In genomic region chr11:11611381-11611780, GRCh38 we compare ENCODE assay signal across 24 cellular contexts. TPM values are rescaled to one million over a fixed set of nuclear protein-coding genes. Genes with fewer than 3 reads are reported as not detected.
DNase-seq lines count a peak whose midpoint lies in the region; ATAC-seq and TF ChIP-seq lines count a peak whose summit lies in the region.
"Had no signal": no experiment of that assay in that cellular context is flagged by ENCODE, and none has a peak within 500 bp of the region (broad histone marks: within the 10 kb centered on the region; RNA-seq: fewer than 3 reads in every experiment).

No MANE protein-coding gene starts in this region.

- in situ Hi-C loops in brain microvascular endothelial cell (cut with HindIII; ENCODE audit: low pct_ligation_motif_present, low sequenced_read_pairs), result no loop called here

- H3K4me3 ChIP-seq in brain microvascular endothelial cell (ENCODE audit: low read depth, low read length) (no peak overlapping the region), sigmoid colon (no peak overlapping the region)
- H3K4me3 ChIP-seq: HAP-1, hepatocyte, smooth muscle cell had no signal

- TF ChIP-seq POLR2A in sigmoid colon (IDR thresholded peaks at IDR 0.05), result no peak

- DNase-seq in HT1080 (ENCODE audit: low read depth), result peak; percentile 52
- peak; percentile 30 for DNase-seq in brain microvascular endothelial cell
- DNase-seq in left ventricle myocardium superior, result peak; percentile 35
- no peak for DNase-seq in sigmoid colon
- no peak for DNase-seq in endothelial cell (ENCODE audit: low spot score)
- DNase-seq in activated CD4-positive, alpha-beta T cell treated with anti-CD3 and anti-CD28 coated beads, Interleukin-2, amount 10 ng/mL, durations not matched to agents 24 days and 14 days, result no peak
- DNase-seq: ACHN; activated CD4-positive, alpha-beta T cell treated with anti-CD3 and anti-CD28 coated beads, Interleukin-2, amount 50 U/mL, for 4 hours; activated CD4-positive, CD25-positive, alpha-beta regulatory T cell; activated naive CD4-positive, alpha-beta T cell treated with Interleukin-2 at 50 U/mL for 16 hours; DMS153; effector memory CD4-positive, alpha-beta T cell; foreskin fibroblast; naive thymus-derived CD4-positive, alpha-beta T cell; NCI-H187 treated with DMSO at 0.1 percent for 48 hours; RPMI8226; stimulated activated CD4-positive, alpha-beta T cell treated with anti-CD3 and anti-CD28 coated beads, Interleukin-1b, Interleukin-23, amount 100 ng/mL, for 48 hours; T-helper 1 cell; trophoblast cell had no signal

- intact Hi-C loops in left ventricle myocardium superior (cut with micrococcal nuclease), result loop anchor here (10.0 kb wide), 1 partner anchor 67 kb away; no protein-coding TSS in a partner anchor
- intact Hi-C loops in sigmoid colon (cut with DNase I), result no loop called here
- intact Hi-C loops in activated CD4-positive, alpha-beta T cell treated with anti-CD3 and anti-CD28 coated beads, Interleukin-2, amount 10 ng/mL, durations not matched to agents 24 days and 14 days (cut with micrococcal nuclease), result no loop called here

- H3K36me3 Mint-ChIP-seq in endothelial cell (ENCODE audit: low read depth, unreplicated experiment), result peaks cover 9% of the 10 kb centered on the region
- no peaks in the 10 kb centered on the region for H3K36me3 Mint-ChIP-seq in activated CD4-positive, alpha-beta T cell treated with anti-CD3 and anti-CD28 coated beads, Interleukin-2, amount 10 ng/mL, durations not matched to agents 24 days and 14 days (ENCODE audit: low read depth)
- H3K36me3 Mint-ChIP-seq: naive thymus-derived CD4-positive, alpha-beta T cell had no signal

- H3K4me1 ChIP-seq in sigmoid colon, result peaks cover 0 to 63% (median 40%) of the 10 kb centered on the region in 4 donors

- peaks cover 37% of the 10 kb centered on the region for H3K4me1 Mint-ChIP-seq in endothelial cell (ENCODE audit: unreplicated experiment)
- no peaks in the 10 kb centered on the region for H3K4me1 Mint-ChIP-seq in activated CD4-positive, alpha-beta T cell treated with anti-CD3 and anti-CD28 coated beads, Interleukin-2, amount 10 ng/mL, durations not matched to agents 24 days and 14 days

- no peaks in the 10 kb centered on the region for H3K9me3 ChIP-seq in sigmoid colon
- H3K9me3 ChIP-seq: HAP-1 had no signal

- no peak overlapping the region for H3K27ac Mint-ChIP-seq in endothelial cell (ENCODE audit: unreplicated experiment)
- H3K27ac Mint-ChIP-seq in activated CD4-positive, alpha-beta T cell treated with anti-CD3 and anti-CD28 coated beads, Interleukin-2, amount 10 ng/mL, durations not matched to agents 24 days and 14 days, result no peak overlapping the region
- H3K27ac Mint-ChIP-seq: naive thymus-derived CD4-positive, alpha-beta T cell had no signal

- H3K27ac ChIP-seq in brain microvascular endothelial cell, result no peak overlapping the region
- H3K27ac ChIP-seq in sigmoid colon, result peak overlapping the region in 3 of 4 donors; percentile 6 to 59 (median 56)
- H3K27ac ChIP-seq: hepatocyte had no signal

- no peaks in the 10 kb centered on the region for H3K36me3 ChIP-seq in brain microvascular endothelial cell (replicated peaks)
- no peaks in the 10 kb centered on the region for H3K36me3 ChIP-seq in sigmoid colon
- H3K36me3 ChIP-seq: HAP-1 had no signal

- peak; percentile 89 for ATAC-seq in left ventricle myocardium superior
- ATAC-seq in GM19023 (IDR thresholded peaks at IDR 0.05; ENCODE audit: unreplicated experiment), result no peak
- no peak for ATAC-seq in GM18870 (IDR thresholded peaks at IDR 0.05; ENCODE audit: unreplicated experiment)
- ATAC-seq: naive thymus-derived CD4-positive, alpha-beta T cell had no signal

- H3K9me3 Mint-ChIP-seq in endothelial cell (ENCODE audit: unreplicated experiment), result no peaks in the 10 kb centered on the region
- H3K9me3 Mint-ChIP-seq in activated CD4-positive, alpha-beta T cell treated with anti-CD3 and anti-CD28 coated beads, Interleukin-2, amount 10 ng/mL, durations not matched to agents 24 days and 14 days, result no peaks in the 10 kb centered on the region
- H3K9me3 Mint-ChIP-seq: naive thymus-derived CD4-positive, alpha-beta T cell had no signal

- no peak for TF ChIP-seq EP300 in sigmoid colon (IDR thresholded peaks at IDR 0.05)

- H3K27me3 Mint-ChIP-seq in endothelial cell (ENCODE audit: unreplicated experiment), result no peaks in the 10 kb centered on the region
- H3K27me3 Mint-ChIP-seq in activated CD4-positive, alpha-beta T cell treated with anti-CD3 and anti-CD28 coated beads, Interleukin-2, amount 10 ng/mL, durations not matched to agents 24 days and 14 days, result peaks cover 14% of the 10 kb centered on the region

- no peak for TF ChIP-seq CTCF in brain microvascular endothelial cell (IDR thresholded peaks at IDR 0.05; ENCODE audit: low read depth, low read length, missing control alignments)
- TF ChIP-seq CTCF in sigmoid colon (IDR thresholded peaks at IDR 0.05), result no peak
- TF ChIP-seq CTCF in endothelial cell (IDR thresholded peaks at IDR 0.05; ENCODE audit: unreplicated experiment), result no peak

- H3K4me3 Mint-ChIP-seq in endothelial cell (ENCODE audit: unreplicated experiment), result no peak overlapping the region
- no peak overlapping the region for H3K4me3 Mint-ChIP-seq in activated CD4-positive, alpha-beta T cell treated with anti-CD3 and anti-CD28 coated beads, Interleukin-2, amount 10 ng/mL, durations not matched to agents 24 days and 14 days
- H3K4me3 Mint-ChIP-seq: naive thymus-derived CD4-positive, alpha-beta T cell had no signal

- H3K27me3 ChIP-seq in brain microvascular endothelial cell (replicated peaks), result peaks cover 3% of the 10 kb centered on the region
- H3K27me3 ChIP-seq in sigmoid colon, result no peaks in the 10 kb centered on the region
- H3K27me3 ChIP-seq: hepatocyte had no signal

- WGBS in sigmoid colon, 2 donors, result 85 to 87% methylated on average over 6 of the region's 6 CpGs

RNA-seq across cellular contexts. Expression of gene GALNT18, which starts 10.4 kb away (rescaled TPM):
- total RNA-seq in HT1080 (2014; rRNA removed; shearing (Covaris generic)), result 12.8 and 13.6 TPM in 2 replicates
- 0.95 and 0.99 TPM in 2 replicates for polyA plus RNA-seq in HT1080 (2015; cell fraction: cytosol; rRNA removed)
- polyA plus RNA-seq in HT1080 (2015; cell fraction: nucleus; rRNA removed), result 0.36 and 0.40 TPM in 2 replicates
- total RNA-seq in left ventricle myocardium superior (25.3 TPM), sigmoid colon (10 to 100 TPM; 34.9 to 48.6 (median 39.8) TPM), endothelial cell (ENCODE audit: unreplicated experiment) (87.6 TPM)
- 10 to 100 TPM in 1 of 3 donors, 1 to 10 TPM in 1, under 1 TPM in 1; 0.92 to 11.1 (median 2.4) TPM for polyA plus RNA-seq in sigmoid colon
- 8.6 and 9.3 TPM in 2 replicates for total RNA-seq in activated CD4-positive, alpha-beta T cell treated with anti-CD3 and anti-CD28 coated beads, Interleukin-2, amount 10 ng/mL, durations not matched to agents 24 days and 14 days

Comparison
In these comparisons a context has a peak if more than half of its experiments do, and no peak if none do; other contexts are left out.
1. DNase-seq: peak in HT1080 (single experiment), brain microvascular endothelial cell (single experiment) and left ventricle myocardium superior (single experiment); none in sigmoid colon (single experiment), endothelial cell (single experiment) and activated CD4-positive, alpha-beta T cell treated with anti-CD3 and anti-CD28 coated beads, Interleukin-2, amount 10 ng/mL, durations not matched to agents 24 days and 14 days (single experiment).